In genomic region chr4:94015956-94016355, GRCh38 we compare ENCODE assay signal across 34 cellular contexts.
"Had no signal": no experiment of that assay in that cellular context is flagged by ENCODE, and none has a peak within 500 bp of the region (broad histone marks: within the 10 kb centered on the region; RNA-seq: fewer than 3 reads in every experiment).

No MANE protein-coding gene starts in this region.

- H3K9ac ChIP-seq: KMS-11 had no signal

- H3K27ac ChIP-seq: KMS-11 had no signal

- H3K27me3 ChIP-seq: MG63 had no signal

- DNase-seq: Karpas-422, Kasumi-1, MG63, MM.1S, MV-4-11, NCI-H1048, NCI-H1092, NCI-H1092 treated with DMSO at 0.1 percent for 48 hours, NCI-H1105, NCI-H1105 treated with DMSO at 0.1 percent for 48 hours, NCI-H1417, NCI-H1417 treated with DMSO at 0.1 percent for 48 hours, NCI-H1436, NCI-H1436 treated with DMSO at 0.1 percent for 48 hours, NCI-H146, NCI-H1694, NCI-H1694 treated with DMSO at 0.1 percent for 48 hours, NCI-H187, NCI-H187 treated with DMSO at 0.1 percent for 48 hours, NCI-H1930, NCI-H2029, NCI-H2029 treated with DMSO at 0.1 percent for 48 hours, NCI-H2081, NCI-H2081 treated with DMSO at 0.1 percent for 48 hours, NCI-H2107, NCI-H2171, NCI-H2171 treated with DMSO at 0.1 percent for 48 hours, NCI-H2227 treated with DMSO at 0.1 percent for 48 hours, NCI-H226, NCI-H345, NCI-H446, NCI-H446 treated with DMSO at 0.1 percent for 48 hours, NCI-H510A had no signal

- H3K4me3 ChIP-seq: MG63 had no signal

- H3K36me3 ChIP-seq: MG63 had no signal

- H3K9me3 ChIP-seq: MG63 had no signal

- H3K4me2 ChIP-seq: KMS-11 had no signal
